In genomic region chrX:133776072-133776471, GRCh38 we compare ENCODE assay signal across 8 cellular contexts.
A peak's percentile ranks its signal among the peaks of the same experiment; 100 is the strongest.
DNase-seq lines count a peak whose midpoint lies in the region; ATAC-seq, FAIRE-seq and TF ChIP-seq lines count a peak whose summit lies in the region.

No MANE protein-coding gene starts in this region.

- no peak overlapping the region for H3K4me3 Mint-ChIP-seq in CD8-positive, alpha-beta T cell

- H3K9me3 ChIP-seq in CD8-positive, alpha-beta T cell (ENCODE audit: low read length): no peaks in the 10 kb centered on the region
- H3K9me3 ChIP-seq in keratinocyte (ENCODE audit: control insufficient read depth, low read depth, low read length): no peaks in the 10 kb centered on the region

- FAIRE-seq in keratinocyte (lab: Jason Lieb, UNC): no peak

- H2AFZ ChIP-seq in keratinocyte (ENCODE audit: control insufficient read depth, low read length): no peak overlapping the region

- WGBS in lower leg skin, 2 donors: 58 to 80% methylated on average over 7 of the region's 7 CpGs

- no peak overlapping the region for H3K4me2 ChIP-seq in keratinocyte (ENCODE audit: control insufficient read depth, extremely low read depth, insufficient read depth, low read depth, low read length)

- H3K79me2 ChIP-seq in keratinocyte (ENCODE audit: control insufficient read depth, insufficient read depth, low read length): no peaks in the 10 kb centered on the region

- ATAC-seq in CD8-positive, alpha-beta T cell: no peak
- ATAC-seq in HG03442 (IDR thresholded peaks at IDR 0.05; ENCODE audit: unreplicated experiment): no peak

- H4K20me1 ChIP-seq in keratinocyte (ENCODE audit: control insufficient read depth, extremely low read depth, insufficient read depth, low read length): no peaks in the 10 kb centered on the region

- peak; percentile 51 for TF ChIP-seq CTCF in CD8-positive, alpha-beta T cell (IDR thresholded peaks at IDR 0.05)
- TF ChIP-seq CTCF in keratinocyte (optimal IDR thresholded peaks at IDR 0.05 in 1 of 3, IDR thresholded peaks at IDR 0.05 in 1 of 3, conservative IDR thresholded peaks at IDR 0.05 in 1 of 3; ENCODE audit: extremely low read depth in 1 of 3, insufficient read depth in 2 of 3, low read length in 3 of 3) (peak; percentile 50 to 57 (median 53)), lower leg skin (IDR thresholded peaks at IDR 0.05) (no peak)

- dilution Hi-C loops in keratinocyte (cut with MboI; ENCODE audit: extremely low pct_ligation_motif_present, low sequenced_read_pairs): no loop called here

- H3K9me3 Mint-ChIP-seq in CD8-positive, alpha-beta T cell: no peaks in the 10 kb centered on the region

- TF ChIP-seq POLR2A in lower leg skin (IDR thresholded peaks at IDR 0.05): no peak

- no peaks in the 10 kb centered on the region for H3K4me1 Mint-ChIP-seq in CD8-positive, alpha-beta T cell (ENCODE audit: low read depth)

- DNase-seq in CD8-positive, alpha-beta T cell: peak; percentile 1 to 68 (median 30)
- DNase-seq in Jurkat, Clone E6-1 (ENCODE audit: low read depth, low spot score): peak; percentile 25
- DNase-seq in activated T-cell treated with anti-CD3 and anti-CD28 coated beads, Interleukin-2, amount 50 U/mL, for 1 hour: peak; percentile 53
- DNase-seq in keratinocyte (ENCODE audit: low read depth, low spot score): no peak
- no peak for DNase-seq in NCI-H2196 (lab: John Stamatoyannopoulos, UW; ENCODE audit: unreplicated experiment)
- DNase-seq in NCI-H2107 treated with DMSO at 0.1 percent for 48 hours (lab: John Stamatoyannopoulos, UW; ENCODE audit: unreplicated experiment): no peak
- DNase-seq in lower leg skin (ENCODE audit: low spot score in 2 of 2): no peak

- H3K27ac ChIP-seq in CD8-positive, alpha-beta T cell (ENCODE audit: low read depth, low read length): no peak overlapping the region
- H3K27ac ChIP-seq in keratinocyte (ENCODE audit: control insufficient read depth, insufficient read depth, low read length): no peak overlapping the region

- H3K27me3 ChIP-seq in CD8-positive, alpha-beta T cell (ENCODE audit: insufficient read depth, low read length): no peaks in the 10 kb centered on the region
- H3K27me3 ChIP-seq in keratinocyte (ENCODE audit: control insufficient read depth, extremely low read depth, insufficient read depth, low read length): no peaks in the 10 kb centered on the region

- H3K9me1 ChIP-seq in keratinocyte (ENCODE audit: control insufficient read depth, extremely low read depth, insufficient read depth, low read length): no peaks in the 10 kb centered on the region

- no peaks in the 10 kb centered on the region for H3K36me3 Mint-ChIP-seq in CD8-positive, alpha-beta T cell

- POLR2A ChIA-PET in CD8-positive, alpha-beta T cell (lab: Charles Lee): no interaction called here

- CTCF ChIA-PET in CD8-positive, alpha-beta T cell (lab: Charles Lee): interaction anchor here (0.6 to 1.4 kb wide), 2 partner anchors 75 to 78 kb away, joined by 3 to 4 read pairs; no protein-coding TSS in a partner anchor

- H3K27ac Mint-ChIP-seq in CD8-positive, alpha-beta T cell: no peak overlapping the region

- intact Hi-C loops in CD8-positive, alpha-beta T cell (cut with DNase I, micrococcal nuclease): loop anchor here (1.0 to 5.0 kb wide), 6 partner anchors 31 to 799 kb away; no protein-coding TSS in a partner anchor
- intact Hi-C loops in lower leg skin (cut with DNase I; ENCODE audit: low total_unique reads): no loop called here

- H3K9ac ChIP-seq in keratinocyte (ENCODE audit: control insufficient read depth, extremely low read depth, insufficient read depth, low read length): no peak overlapping the region

- no peaks in the 10 kb centered on the region for H3K4me1 ChIP-seq in CD8-positive, alpha-beta T cell (ENCODE audit: insufficient read depth, low read length)
- H3K4me1 ChIP-seq in keratinocyte (ENCODE audit: control insufficient read depth, extremely low read depth, insufficient read depth, low read length): no peaks in the 10 kb centered on the region

- H3K27me3 Mint-ChIP-seq in CD8-positive, alpha-beta T cell (ENCODE audit: low read depth): no peaks in the 10 kb centered on the region

- H3K36me3 ChIP-seq in CD8-positive, alpha-beta T cell (ENCODE audit: insufficient read depth, low read length): no peaks in the 10 kb centered on the region
- H3K36me3 ChIP-seq in keratinocyte (ENCODE audit: control insufficient read depth in 2 of 2, extremely low read depth in 1 of 2, insufficient read depth in 2 of 2, low read length in 2 of 2): no peaks in the 10 kb centered on the region

- no peak overlapping the region for H3K4me3 ChIP-seq in CD8-positive, alpha-beta T cell (ENCODE audit: low read depth, low read length)
- H3K4me3 ChIP-seq in Jurkat, Clone E6-1 (ENCODE audit: low read length): no peak overlapping the region
- H3K4me3 ChIP-seq in keratinocyte (ENCODE audit: control insufficient read depth in 2 of 3, extremely low read depth in 1 of 3, insufficient read depth in 2 of 3, low read depth in 1 of 3, low read length in 3 of 3) (no peak overlapping the region), lower leg skin (ENCODE audit: low read depth, poor library complexity, severe bottlenecking) (no peak overlapping the region)

Comparison
In these comparisons a context has a peak if more than half of its experiments do, and no peak if none do; other contexts are left out.
1. DNase-seq: peak in CD8-positive, alpha-beta T cell (7 of 7), Jurkat, Clone E6-1 (single experiment) and activated T-cell treated with anti-CD3 and anti-CD28 coated beads, Interleukin-2, amount 50 U/mL, for 1 hour (single experiment); none in keratinocyte (single experiment), NCI-H2196 (single experiment), NCI-H2107 treated with DMSO at 0.1 percent for 48 hours (single experiment) and lower leg skin (0 of 2).
2. CTCF ChIP-seq: peak in CD8-positive, alpha-beta T cell (single experiment) and keratinocyte (3 of 3); none in lower leg skin (0 of 3).